In genomic region chr3:100634493-100635272, GRCh38 we compare ENCODE assay signal across 8 cellular contexts. TPM values are rescaled to one million over a fixed set of nuclear protein-coding genes. Genes with fewer than 3 reads are reported as not detected.
A peak's percentile ranks its signal among the peaks of the same experiment; 100 is the strongest.
DNase-seq lines count a peak whose midpoint lies in the region; ATAC-seq and TF ChIP-seq lines count a peak whose summit lies in the region.

No MANE protein-coding gene starts in this region.

- in situ Hi-C loops in mammary epithelial cell (cut with MboI; ENCODE audit: low sequenced_read_pairs in 2 of 2): no loop called here

- intact Hi-C loops in mammary epithelial cell (cut with micrococcal nuclease): loop anchor here (1.0 to 5.0 kb wide), 4 partner anchors 34 to 317 kb away; no protein-coding TSS in a partner anchor

- H3K4me2 ChIP-seq in mammary epithelial cell (ENCODE audit: insufficient read depth, low read depth, low read length): no peak overlapping the region

- H3K4me1 Mint-ChIP-seq in nephron progenitor cell: no peaks in the 10 kb centered on the region

- CTCF ChIA-PET in mammary epithelial cell (lab: Charles Lee; ENCODE audit: low non-redundant PET): interaction anchor here (0.6 to 1.5 kb wide), 3 partner anchors 45 to 747 kb away, joined by 3 to 60 read pairs (median 3); no protein-coding TSS in a partner anchor

- peak; percentile 38 for DNase-seq in AG10803 (ENCODE audit: low read depth)
- peak; percentile 50 for DNase-seq in NCI-H69 (lab: John Stamatoyannopoulos, UW)
- peak; percentile 78 for DNase-seq in mammary epithelial cell
- DNase-seq in nephron progenitor cell: peak; percentile 3
- DNase-seq in amniotic stem cell (lab: John Stamatoyannopoulos, UW): no peak

- H4K20me1 ChIP-seq in mammary epithelial cell (ENCODE audit: insufficient read depth, low read length): no peaks in the 10 kb centered on the region

- no peak overlapping the region for H3K4me3 Mint-ChIP-seq in nephron progenitor cell

- peaks cover 16% of the 10 kb centered on the region for H3K4me1 ChIP-seq in mammary epithelial cell (ENCODE audit: insufficient read depth, low read length)

- H3K9ac ChIP-seq in mammary epithelial cell (ENCODE audit: insufficient read depth, low read length): no peak overlapping the region

- no peaks in the 10 kb centered on the region for H3K36me3 ChIP-seq in mammary epithelial cell (ENCODE audit: insufficient read depth, low read length)

- 10% methylated on average over 5 of the region's 5 CpGs for WGBS in mammary epithelial cell (ENCODE audit: low coverage, missing lambda C conversion rate)

- no TSS peak for BruUV-seq in mammary epithelial cell (replicated peaks; lab: Mats Ljungman, UMichigan)

- dilution Hi-C loops in mammary epithelial cell (cut with HindIII; ENCODE audit: low sequenced_read_pairs): no loop called here

- no peak overlapping the region for H3K4me3 ChIP-seq in AG10803 (ENCODE audit: low read length)
- H3K4me3 ChIP-seq in mammary epithelial cell (replicated peaks in 1 of 3; ENCODE audit: insufficient read depth in 1 of 3, low read depth in 2 of 3, low read length in 3 of 3): no peak overlapping the region

- H3K79me2 ChIP-seq in mammary epithelial cell (ENCODE audit: insufficient read depth, low read length): no peaks in the 10 kb centered on the region

- H3K9me3 ChIP-seq in mammary epithelial cell (replicated peaks; ENCODE audit: insufficient read depth, low read length): no peaks in the 10 kb centered on the region

- no peak overlapping the region for H3K27ac Mint-ChIP-seq in nephron progenitor cell

- H3K27ac ChIP-seq in mammary epithelial cell (ENCODE audit: insufficient read depth, low read depth, low read length): no peak overlapping the region

- no peaks in the 10 kb centered on the region for H3K27me3 ChIP-seq in mammary epithelial cell (ENCODE audit: insufficient read depth, low read length)

- ATAC-seq in GM18868 (IDR thresholded peaks at IDR 0.05; ENCODE audit: unreplicated experiment) (peak; percentile 66), GM19397 (IDR thresholded peaks at IDR 0.05; ENCODE audit: unreplicated experiment) (no peak), GM21390 (IDR thresholded peaks at IDR 0.05; ENCODE audit: unreplicated experiment) (no peak)

- H3K36me3 Mint-ChIP-seq in nephron progenitor cell (ENCODE audit: low read depth): no peaks in the 10 kb centered on the region

- H3K27me3 Mint-ChIP-seq in nephron progenitor cell (ENCODE audit: low read depth, poor library complexity): peaks cover 8% of the 10 kb centered on the region

- no peaks in the 10 kb centered on the region for H3K9me3 Mint-ChIP-seq in nephron progenitor cell

- TF ChIP-seq CTCF in AG10803 (conservative IDR thresholded peaks at IDR 0.05; ENCODE audit: low read length): no peak; the same call in 1 of the 2 replicates
- peak; percentile 20 to 51 for TF ChIP-seq CTCF in mammary epithelial cell (conservative IDR thresholded peaks at IDR 0.05 in 1 of 2, IDR thresholded peaks at IDR 0.05 in 1 of 2; ENCODE audit: extremely low read depth in 1 of 2, insufficient read depth in 1 of 2, low read depth in 1 of 2, low read length in 2 of 2)
- TF ChIP-seq CTCF in nephron progenitor cell (IDR thresholded peaks at IDR 0.05): no peak

- no peak overlapping the region for H2AFZ ChIP-seq in mammary epithelial cell (ENCODE audit: low read depth, low read length)

RNA-seq across cellular contexts. Expression of gene ADGRG7, which starts 25.3 kb away (rescaled TPM):
- total RNA-seq in mammary epithelial cell: under 1 TPM in 1 of 2 donors, not detected in 1; 0.17 TPM
- 0.07 TPM for polyA plus RNA-seq in mammary epithelial cell
- polyA minus RNA-seq in mammary epithelial cell: not detected

Comparison
In these comparisons a context has a peak if more than half of its experiments do, and no peak if none do; other contexts are left out.
1. CTCF ChIP-seq: peak in mammary epithelial cell (2 of 2); none in AG10803 (single experiment) and nephron progenitor cell (single experiment).